ENCODE assay signal across 6 cellular contexts in the genomic region with DNA sequence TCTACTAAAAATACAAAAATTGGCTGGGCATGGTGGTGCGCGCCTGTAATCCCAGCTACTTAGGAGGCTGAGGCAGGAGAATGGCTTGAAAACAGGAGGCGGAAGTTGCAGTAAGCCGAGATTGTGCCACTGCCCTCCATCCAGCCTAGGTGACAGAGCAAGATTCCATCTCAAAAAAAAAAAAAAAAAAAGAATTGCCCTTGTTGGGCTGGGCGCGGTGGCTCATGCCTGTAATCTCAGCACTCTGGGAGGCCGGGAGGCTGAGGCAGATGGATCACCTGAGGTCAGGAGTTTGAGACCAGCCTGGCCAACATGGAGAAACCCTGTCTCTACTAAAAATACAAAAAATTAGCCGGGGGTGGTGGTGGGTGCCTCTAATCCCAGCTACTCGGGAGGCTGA. TPM values are rescaled to one million over a fixed set of nuclear protein-coding genes. Genes with fewer than 3 reads are reported as not detected.
DNase-seq lines count a peak whose midpoint lies in the region; ATAC-seq and TF ChIP-seq lines count a peak whose summit lies in the region.
"Not testable (repeated sequence)": the region's sequence is repeated elsewhere in the genome, so short reads cannot be mapped to it uniquely, and the experiment has no call there.
"Had no signal": no experiment of that assay in that cellular context is flagged by ENCODE, and none has a peak within 500 bp of the region (broad histone marks: within the 10 kb centered on the region; RNA-seq: fewer than 3 reads in every experiment).

No MANE protein-coding gene starts in this region.

- peaks cover 88% of the 10 kb centered on the region for H3K4me1 Mint-ChIP-seq in activated CD8-positive, alpha-beta T cell treated with anti-CD3 and anti-CD28 coated beads for 36 hours (ENCODE audit: low read depth)
- H3K4me1 Mint-ChIP-seq in immature natural killer cell, result peaks cover 90 to 97% of the 10 kb centered on the region in 2 donors
- H3K4me1 Mint-ChIP-seq in stimulated activated effector memory CD8-positive, alpha-beta T cell treated with anti-CD3 and anti-CD28 coated beads, Interleukin-12 subunit alpha, Interleukin-12 subunit beta, amount 100 ng/mL, for 72 hours, result peaks cover 83% of the 10 kb centered on the region

- peaks cover 71% of the 10 kb centered on the region for H3K36me3 Mint-ChIP-seq in activated CD8-positive, alpha-beta T cell treated with anti-CD3 and anti-CD28 coated beads for 36 hours (ENCODE audit: low read depth)
- H3K36me3 Mint-ChIP-seq in immature natural killer cell, result peaks cover 4 to 26% (median 17%) of the 10 kb centered on the region in 3 donors
- H3K36me3 Mint-ChIP-seq in stimulated activated effector memory CD8-positive, alpha-beta T cell treated with anti-CD3 and anti-CD28 coated beads, Interleukin-12 subunit alpha, Interleukin-12 subunit beta, amount 100 ng/mL, for 72 hours, result peaks cover 88% of the 10 kb centered on the region

- CTCF ChIA-PET in activated CD8-positive, alpha-beta T cell treated with anti-CD3 and anti-CD28 coated beads for 36 hours (lab: Charles Lee), result interaction anchor here (0.8 to 18.9 kb wide), 6 partner anchors 10 to 39 kb away, joined by 3 to 260 read pairs (median 5); partner anchors contain the start of gene SLC7A6

- H3K9me2 ChIP-seq in Karpas-422 (replicated peaks; ENCODE audit: insufficient read depth, low read length), result not testable (repeated sequence)

- not testable (repeated sequence) for H4K20me1 ChIP-seq in Karpas-422 (ENCODE audit: insufficient read depth, low read depth, low read length)

- H3K4me1 ChIP-seq in Karpas-422 (ENCODE audit: low read length), result peaks cover 77% of the 10 kb centered on the region
- H3K4me1 ChIP-seq in adipocyte (ENCODE audit: control insufficient read depth, insufficient read depth, low read length), result peaks cover 82% of the 10 kb centered on the region

- not testable (repeated sequence) for H3K27me3 ChIP-seq in Karpas-422 (ENCODE audit: low read length); adipocyte (replicated peaks; ENCODE audit: control insufficient read depth, insufficient read depth, low read length)

- H3K4me3 ChIP-seq in Karpas-422 (ENCODE audit: low read length); adipocyte (ENCODE audit: low read length): not testable (repeated sequence)

- POLR2A ChIA-PET in activated CD8-positive, alpha-beta T cell treated with anti-CD3 and anti-CD28 coated beads for 36 hours (lab: Charles Lee), result interaction anchor here (0.9 to 2.7 kb wide), 8 partner anchors 12 to 24 kb away, joined by 3 to 19 read pairs (median 6); partner anchors contain the start of genes PRMT7, SLC7A6 and SLC7A6OS

- not testable (repeated sequence) for TF ChIP-seq CTCF in activated CD8-positive, alpha-beta T cell treated with anti-CD3 and anti-CD28 coated beads for 36 hours (IDR thresholded peaks at IDR 0.05)

- DNase-seq in Karpas-422; activated CD8-positive, alpha-beta T cell treated with anti-CD3 and anti-CD28 coated beads for 36 hours; adipocyte (ENCODE audit: low read depth); immature natural killer cell; stimulated activated effector memory CD8-positive, alpha-beta T cell treated with anti-CD3 and anti-CD28 coated beads, Interleukin-12 subunit alpha, Interleukin-12 subunit beta, amount 100 ng/mL, for 72 hours (ENCODE audit: low spot score in 2 of 2): not testable (repeated sequence)

- H3K79me2 ChIP-seq in Karpas-422 (ENCODE audit: low read length), result peaks cover 55% of the 10 kb centered on the region

- H3K9ac ChIP-seq in Karpas-422 (ENCODE audit: low read length) (peak overlapping the region; percentile 34; the same call in 1 of the 2 replicates), adipocyte (ENCODE audit: low read length) (peak overlapping the region; percentile 76)

- not testable (repeated sequence) for H3K9me3 Mint-ChIP-seq in activated CD8-positive, alpha-beta T cell treated with anti-CD3 and anti-CD28 coated beads for 36 hours; immature natural killer cell; stimulated activated effector memory CD8-positive, alpha-beta T cell treated with anti-CD3 and anti-CD28 coated beads, Interleukin-12 subunit alpha, Interleukin-12 subunit beta, amount 100 ng/mL, for 72 hours

- H3K27ac ChIP-seq in Karpas-422 (ENCODE audit: low read length), result peak overlapping the region; percentile 91

- not testable (repeated sequence) for H3K9me3 ChIP-seq in Karpas-422 (ENCODE audit: low read length); adipocyte (ENCODE audit: control insufficient read depth, low read length)

- intact Hi-C loops in activated CD8-positive, alpha-beta T cell treated with anti-CD3 and anti-CD28 coated beads for 36 hours (cut with micrococcal nuclease), result not testable (repeated sequence)

- ATAC-seq in activated CD8-positive, alpha-beta T cell treated with anti-CD3 and anti-CD28 coated beads for 36 hours; stimulated activated effector memory CD8-positive, alpha-beta T cell treated with anti-CD3 and anti-CD28 coated beads, Interleukin-12 subunit alpha, Interleukin-12 subunit beta, amount 100 ng/mL, for 72 hours: not testable (repeated sequence)

- H3K36me3 ChIP-seq in Karpas-422 (ENCODE audit: insufficient read depth, low read length) (peaks cover 28% of the 10 kb centered on the region), adipocyte (ENCODE audit: control insufficient read depth, insufficient read depth, low read length, severe bottlenecking) (peaks cover 81% of the 10 kb centered on the region)

- not testable (repeated sequence) for H3K27me3 Mint-ChIP-seq in activated CD8-positive, alpha-beta T cell treated with anti-CD3 and anti-CD28 coated beads for 36 hours; immature natural killer cell (ENCODE audit: low read depth in 3 of 3)

- H3K4me2 ChIP-seq in Karpas-422 (ENCODE audit: low read depth, low read length, poor library complexity, severe bottlenecking), result peak overlapping the region; percentile 58

- peak overlapping the region; percentile 95 for H3K27ac Mint-ChIP-seq in activated CD8-positive, alpha-beta T cell treated with anti-CD3 and anti-CD28 coated beads for 36 hours
- H3K27ac Mint-ChIP-seq in immature natural killer cell, result peak overlapping the region; percentile 64 to 95 (median 92)
- peak overlapping the region; percentile 84 for H3K27ac Mint-ChIP-seq in stimulated activated effector memory CD8-positive, alpha-beta T cell treated with anti-CD3 and anti-CD28 coated beads, Interleukin-12 subunit alpha, Interleukin-12 subunit beta, amount 100 ng/mL, for 72 hours

- not testable (repeated sequence) for H3K4me3 Mint-ChIP-seq in activated CD8-positive, alpha-beta T cell treated with anti-CD3 and anti-CD28 coated beads for 36 hours
- H3K4me3 Mint-ChIP-seq in immature natural killer cell, result peak overlapping the region in 3 of 5 donors; percentile 18 to 65 (median 60)
- peak overlapping the region; percentile 36 for H3K4me3 Mint-ChIP-seq in stimulated activated effector memory CD8-positive, alpha-beta T cell treated with anti-CD3 and anti-CD28 coated beads, Interleukin-12 subunit alpha, Interleukin-12 subunit beta, amount 100 ng/mL, for 72 hours

- not testable (repeated sequence) for H2AFZ ChIP-seq in Karpas-422 (ENCODE audit: low read length)

RNA-seq across cellular contexts. Expression of gene SLC7A6OS, which starts 21.9 kb away (rescaled TPM):
- total RNA-seq in Karpas-422 (2014; rRNA removed; shearing (Covaris generic); ENCODE audit: low replicate concordance), result 13.3 and 28.0 TPM in 2 replicates
- 10 to 100 TPM; 20.2 to 23.1 TPM for total RNA-seq in activated CD8-positive, alpha-beta T cell treated with anti-CD3 and anti-CD28 coated beads for 36 hours
- 10 to 100 TPM; 22.7 to 31.2 (median 24.4) TPM for polyA plus RNA-seq in immature natural killer cell

RNA-seq across cellular contexts. Expression of gene PRMT7, which starts 22.0 kb away (rescaled TPM):
- total RNA-seq in Karpas-422 (2014; rRNA removed; shearing (Covaris generic); ENCODE audit: low replicate concordance), result 43.9 and 44.6 TPM in 2 replicates
- total RNA-seq in activated CD8-positive, alpha-beta T cell treated with anti-CD3 and anti-CD28 coated beads for 36 hours, result 10 to 100 TPM; 67.4 to 78.4 TPM
- 10 to 100 TPM; 30.8 to 51.8 (median 44.2) TPM for polyA plus RNA-seq in immature natural killer cell

RNA-seq across cellular contexts. Expression of gene SLC7A6, which starts 24.5 kb away (rescaled TPM):
- 44.2 and 83.2 TPM in 2 replicates for total RNA-seq in Karpas-422 (2014; rRNA removed; shearing (Covaris generic); ENCODE audit: low replicate concordance)
- total RNA-seq in activated CD8-positive, alpha-beta T cell treated with anti-CD3 and anti-CD28 coated beads for 36 hours, result 10 to 100 TPM; 73.8 to 76.9 TPM
- polyA plus RNA-seq in immature natural killer cell, result 10 to 100 TPM in 1 of 3 donors, 1 to 10 TPM in 2; 1.9 to 12.8 (median 6.0) TPM

RNA-seq across cellular contexts. Expression of gene PLA2G15, which starts 43.6 kb away (rescaled TPM):
- 8.7 and 14.3 TPM in 2 replicates for total RNA-seq in Karpas-422 (2014; rRNA removed; shearing (Covaris generic); ENCODE audit: low replicate concordance)
- 1 to 10 TPM; 6.7 to 6.8 TPM for total RNA-seq in activated CD8-positive, alpha-beta T cell treated with anti-CD3 and anti-CD28 coated beads for 36 hours
- 10 to 100 TPM in 1 of 3 donors, 1 to 10 TPM in 2; 4.8 to 10.7 (median 9.0) TPM for polyA plus RNA-seq in immature natural killer cell

RNA-seq across cellular contexts. Expression of gene ESRP2, which starts 52.9 kb away (rescaled TPM):
- not detected in 2 replicates for total RNA-seq in Karpas-422 (2014; rRNA removed; shearing (Covaris generic); ENCODE audit: low replicate concordance)
- under 1 TPM; 0.65 to 0.77 TPM for total RNA-seq in activated CD8-positive, alpha-beta T cell treated with anti-CD3 and anti-CD28 coated beads for 36 hours
- polyA plus RNA-seq in immature natural killer cell, result under 1 TPM in 1 of 3 donors, not detected in 2; 0.45 TPM
- total RNA-seq: frontal cortex had no signal
